ENCODE assay signal across 8 cellular contexts in genomic region chr1:89822109-89822962, GRCh38. TPM values are rescaled to one million over a fixed set of nuclear protein-coding genes. Genes with fewer than 3 reads are reported as not detected.
DNase-seq lines count a peak whose midpoint lies in the region; ATAC-seq and TF ChIP-seq lines count a peak whose summit lies in the region.

No MANE protein-coding gene starts in this region.

- peak overlapping the region; percentile 89 for H3K27ac ChIP-seq in OCI-LY7 (ENCODE audit: low read depth, low read length, poor library complexity, severe bottlenecking)
- H3K27ac ChIP-seq in neutrophil: peak overlapping the region; percentile 92

- H3K4me1 ChIP-seq in OCI-LY7 (ENCODE audit: insufficient read depth, low read length, poor library complexity, severe bottlenecking): peaks cover 37% of the 10 kb centered on the region
- H3K4me1 ChIP-seq in endocrine pancreas (ENCODE audit: control insufficient read depth, insufficient read depth, low read length): no peaks in the 10 kb centered on the region
- H3K4me1 ChIP-seq in neutrophil (ENCODE audit: control insufficient read depth in 1 of 2, insufficient read depth in 1 of 2, low read depth in 1 of 2, low read length in 1 of 2): peaks cover 79 to 80% of the 10 kb centered on the region in 2 experiments

- BruUV-seq in OCI-LY7 (replicated peaks; lab: Mats Ljungman, UMichigan): no TSS peak

- H3K9me2 ChIP-seq in OCI-LY7 (ENCODE audit: insufficient read depth, low read length): no peaks in the 10 kb centered on the region

- peak overlapping the region; percentile 91 for H3K4me2 ChIP-seq in OCI-LY7 (ENCODE audit: low read length)

- POLR2A ChIA-PET in OCI-LY7 (lab: Charles Lee): interaction anchor here (0.5 to 1.7 kb wide), 10 partner anchors 10 to 931 kb away, joined by 3 to 11 read pairs (median 3); partner anchors contain the start of gene GTF2B

- H3K36me3 ChIP-seq in OCI-LY7 (ENCODE audit: insufficient read depth, low read length): peaks cover 28% of the 10 kb centered on the region
- no peaks in the 10 kb centered on the region for H3K36me3 ChIP-seq in endocrine pancreas (ENCODE audit: control insufficient read depth, insufficient read depth, low read length)
- H3K36me3 ChIP-seq in neutrophil: no peaks in the 10 kb centered on the region

- H2AFZ ChIP-seq in OCI-LY7 (ENCODE audit: low read length): peak overlapping the region; percentile 66

- ATAC-seq in HG03457 (IDR thresholded peaks at IDR 0.05; ENCODE audit: unreplicated experiment): no peak

- CTCF ChIA-PET in OCI-LY7 (lab: Charles Lee; ENCODE audit: unreplicated experiment): no interaction called here

- H3K79me2 ChIP-seq in OCI-LY7 (ENCODE audit: insufficient read depth, low read depth, low read length): peaks cover 38% of the 10 kb centered on the region; the same call in 1 of the 2 replicates

- H3K9me3 ChIP-seq in OCI-LY7 (ENCODE audit: low read length): no peaks in the 10 kb centered on the region
- no peaks in the 10 kb centered on the region for H3K9me3 ChIP-seq in endocrine pancreas (ENCODE audit: control insufficient read depth, low read length)
- H3K9me3 ChIP-seq in neutrophil: no peaks in the 10 kb centered on the region

- peak; percentile 76 for DNase-seq in NCI-H510A treated with DMSO at 0.1 percent for 48 hours (lab: John Stamatoyannopoulos, UW)
- DNase-seq in NCI-H510A (lab: John Stamatoyannopoulos, UW): no peak
- DNase-seq in OCI-LY7 (ENCODE audit: low spot score): peak; percentile 36
- DNase-seq in stimulated activated CD4-positive, alpha-beta T cell treated with anti-CD3 and anti-CD28 coated beads, Interleukin-12 subunit alpha, Interleukin-12 subunit beta, amount 100 ng/mL, for 4 hours: no peak
- DNase-seq in NCI-H1105 (lab: John Stamatoyannopoulos, UW): no peak

- TF ChIP-seq CTCF in OCI-LY7 (conservative IDR thresholded peaks at IDR 0.05; ENCODE audit: low read length) (no peak), neutrophil (IDR thresholded peaks at IDR 0.05) (no peak)

- H3K27me3 ChIP-seq in endocrine pancreas (ENCODE audit: control insufficient read depth, insufficient read depth, low read length) (no peaks in the 10 kb centered on the region), neutrophil (no peaks in the 10 kb centered on the region)

- H3K4me3 ChIP-seq in OCI-LY7 (ENCODE audit: low read depth, low read length, poor library complexity, severe bottlenecking): peak overlapping the region; percentile 74
- peak overlapping the region; percentile 58 for H3K4me3 ChIP-seq in endocrine pancreas (ENCODE audit: control insufficient read depth, insufficient read depth, low read length)
- peak overlapping the region; percentile 83 to 92 for H3K4me3 ChIP-seq in neutrophil (ENCODE audit: low read depth in 1 of 2, low read length in 1 of 2)

- intact Hi-C loops in OCI-LY7 (cut with micrococcal nuclease; ENCODE audit: unreplicated experiment): no loop called here

- H3K9ac ChIP-seq in endocrine pancreas (ENCODE audit: control insufficient read depth, insufficient read depth, low read length): peak overlapping the region; percentile 60

- no peaks in the 10 kb centered on the region for H4K20me1 ChIP-seq in OCI-LY7 (ENCODE audit: insufficient read depth, low read length)

RNA-seq across cellular contexts. Expression of gene LRRC8D, which starts 1.5 kb away (rescaled TPM):
- 19.3 and 23.8 TPM in 2 replicates for total RNA-seq in OCI-LY7 (2014; rRNA removed; shearing (Covaris generic))
- 37.1 and 39.9 TPM in 2 replicates for total RNA-seq in OCI-LY7 (2022)

Comparison
In these comparisons a context has a peak if more than half of its experiments do, and no peak if none do; other contexts are left out.
1. DNase-seq: peak in NCI-H510A treated with DMSO at 0.1 percent for 48 hours (single experiment) and OCI-LY7 (single experiment); none in NCI-H510A (single experiment), stimulated activated CD4-positive, alpha-beta T cell treated with anti-CD3 and anti-CD28 coated beads, Interleukin-12 subunit alpha, Interleukin-12 subunit beta, amount 100 ng/mL, for 4 hours (single experiment) and NCI-H1105 (single experiment).
2. Peak in every context shown above with its lines, with median percentiles within 50 percentile points of each other: H3K4me3 ChIP-seq.